20 cellular contexts compared by ENCODE assay signal in the genomic region with DNA sequence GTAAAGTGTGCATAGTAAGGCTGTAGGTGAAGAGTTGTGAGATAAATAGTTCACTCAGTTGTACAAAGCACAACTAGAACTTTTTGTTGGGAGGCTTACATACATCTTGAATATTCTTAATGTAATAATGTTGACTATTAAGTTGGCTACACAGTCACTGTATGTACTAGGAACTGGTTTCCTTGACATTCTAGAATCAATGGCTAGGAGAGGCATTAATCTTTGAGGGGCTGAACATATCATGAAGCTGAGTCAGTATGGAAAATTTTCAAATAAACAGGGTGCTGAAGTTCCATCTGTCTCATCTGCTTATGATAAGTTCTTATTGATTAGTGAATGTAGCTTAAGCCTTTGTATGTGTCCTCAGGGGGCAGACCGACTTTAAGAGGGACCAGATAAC. TPM values are rescaled to one million over a fixed set of nuclear protein-coding genes. Genes with fewer than 3 reads are reported as not detected.
DNase-seq lines count a peak whose midpoint lies in the region; ATAC-seq and TF ChIP-seq lines count a peak whose summit lies in the region.
"Had no signal": no experiment of that assay in that cellular context is flagged by ENCODE, and none has a peak within 500 bp of the region (broad histone marks: within the 10 kb centered on the region; RNA-seq: fewer than 3 reads in every experiment).

No MANE protein-coding gene starts in this region.

- peaks cover 2% of the 10 kb centered on the region for H3K79me1 ChIP-seq in mesenchymal stem cell (replicated peaks; ENCODE audit: low read length, poor library complexity, severe bottlenecking)

- DNase-seq in SK-N-SH: no peak
- DNase-seq in EH (ENCODE audit: low read depth): peak; percentile 5
- DNase-seq in activated naive CD8-positive, alpha-beta T cell treated with anti-CD3 and anti-CD28 coated beads, Interleukin-2, amount 50 U/mL, for 24 hours: no peak
- peak; percentile 17 for DNase-seq in mesenchymal stem cell
- no peak for DNase-seq in activated CD4-positive, alpha-beta T cell treated with anti-CD3 and anti-CD28 coated beads, Interleukin-2, amount 50 U/mL, for 1 hour
- no peak for DNase-seq in cardiac septum (ENCODE audit: low spot score)
- DNase-seq: activated CD4-positive, alpha-beta T cell treated with anti-CD3 and anti-CD28 coated beads for 4 hours; activated naive CD4-positive, alpha-beta T cell treated with Interleukin-2 at 50 U/mL for 16 hours; body of pancreas; Calu3; head of caudate nucleus; left ventricle myocardium superior; NCI-H1417; NCI-H526; stimulated activated CD4-positive, alpha-beta T cell treated with anti-CD3 and anti-CD28 coated beads, Interleukin-12 subunit alpha, Interleukin-12 subunit beta, amount 100 ng/mL, for 4 hours had no signal

- no peak overlapping the region for H3K4me3 ChIP-seq in SK-N-SH (ENCODE audit: low read depth in 2 of 2, low read length in 1 of 2)
- H3K4me3 ChIP-seq in mesenchymal stem cell (ENCODE audit: insufficient read depth in 1 of 2, low read depth in 1 of 2, low read length in 2 of 2): no peak overlapping the region
- H3K4me3 ChIP-seq: body of pancreas, right atrium auricular region had no signal

- H3K9ac ChIP-seq in SK-N-SH: no peak overlapping the region
- H3K9ac ChIP-seq in mesenchymal stem cell (ENCODE audit: low read length): no peak overlapping the region

- 97% methylated on average over 1 of the region's 1 CpG for WGBS in SK-N-SH (ENCODE audit: low lambda C conversion rate)
- 100% methylated on average over 1 of the region's 1 CpG for WGBS in mesenchymal stem cell

- CTCF ChIA-PET in SK-N-SH (lab: Yijun Ruan, JAX): interaction anchor here (0.8 to 1.4 kb wide), 2 partner anchors 8 to 24 kb away, joined by 3 to 5 read pairs; partner anchors contain the start of gene METTL21A

- no peak overlapping the region for H4K91ac ChIP-seq in mesenchymal stem cell (ENCODE audit: low read length)

- peaks cover 11% of the 10 kb centered on the region; the same call in 1 of the 2 replicates for H3K79me2 ChIP-seq in SK-N-SH (ENCODE audit: insufficient read depth)

- TF ChIP-seq RAD21 in SK-N-SH (IDR thresholded peaks at IDR 0.05; ENCODE audit: low read length): no peak

- no peak overlapping the region for H2BK15ac ChIP-seq in mesenchymal stem cell (ENCODE audit: low read depth, poor library complexity, severe bottlenecking)

- H3K36me3 ChIP-seq in SK-N-SH (replicated peaks in 1 of 2; ENCODE audit: control insufficient read depth in 1 of 2, insufficient read depth in 2 of 2, low read length in 1 of 2): peaks cover 24 to 41% of the 10 kb centered on the region in 2 experiments
- H3K36me3 ChIP-seq in mesenchymal stem cell (ENCODE audit: control insufficient read depth in 1 of 2, insufficient read depth in 2 of 2, low read depth in 1 of 2, low read length in 2 of 2): peaks cover 0 to 35% of the 10 kb centered on the region in 2 experiments

- H3K27ac Mint-ChIP-seq in activated naive CD8-positive, alpha-beta T cell treated with anti-CD3 and anti-CD28 coated beads, Interleukin-2, amount 50 U/mL, for 24 hours: peak overlapping the region; percentile 23

- no peak overlapping the region for H2BK5ac ChIP-seq in mesenchymal stem cell (ENCODE audit: low read depth, low read length, poor library complexity, severe bottlenecking)

- H3F3A ChIP-seq in SK-N-SH (replicated peaks; ENCODE audit: insufficient read depth): peaks cover 11% of the 10 kb centered on the region

- H3K23ac ChIP-seq in mesenchymal stem cell (ENCODE audit: low read length in 2 of 2): no peak overlapping the region

- H3K18ac ChIP-seq in mesenchymal stem cell (ENCODE audit: low read depth in 1 of 2, low read length in 2 of 2): no peak overlapping the region

- no peak overlapping the region for H2AK5ac ChIP-seq in mesenchymal stem cell (ENCODE audit: low read length, severe bottlenecking)

- H3K9me2 ChIP-seq in SK-N-SH: no peaks in the 10 kb centered on the region

- H3K4ac ChIP-seq in mesenchymal stem cell (ENCODE audit: low read depth in 1 of 2, low read length in 2 of 2): no peak overlapping the region

- TF ChIP-seq CTCF in SK-N-SH (IDR thresholded peaks at IDR 0.05): no peak

- H2AFZ ChIP-seq in SK-N-SH (ENCODE audit: low read depth) (no peak overlapping the region), mesenchymal stem cell (ENCODE audit: low read depth, low read length) (no peak overlapping the region)

- peaks cover 13% of the 10 kb centered on the region for H3K4me1 Mint-ChIP-seq in activated naive CD8-positive, alpha-beta T cell treated with anti-CD3 and anti-CD28 coated beads, Interleukin-2, amount 50 U/mL, for 24 hours

- H3K27me3 Mint-ChIP-seq in activated naive CD8-positive, alpha-beta T cell treated with anti-CD3 and anti-CD28 coated beads, Interleukin-2, amount 50 U/mL, for 24 hours: no peaks in the 10 kb centered on the region
- H3K27me3 Mint-ChIP-seq: IgD-negative memory B cell had no signal

- no peak for TF ChIP-seq EP300 in SK-N-SH (IDR thresholded peaks at IDR 0.05; ENCODE audit: borderline replicate concordance in 1 of 2, low read depth in 1 of 2, low read length in 1 of 2)

- H2BK120ac ChIP-seq in mesenchymal stem cell (ENCODE audit: low read depth, low read length): no peak overlapping the region

- H3K4me2 ChIP-seq in SK-N-SH (no peak overlapping the region), mesenchymal stem cell (ENCODE audit: low read length, poor library complexity, severe bottlenecking) (no peak overlapping the region)

- no peak for ATAC-seq in SK-N-SH treated with all-trans-retinoic acid at 6 μM for 48 hours
- ATAC-seq in activated naive CD8-positive, alpha-beta T cell treated with anti-CD3 and anti-CD28 coated beads, Interleukin-2, amount 50 U/mL, for 24 hours: no peak
- no peak for ATAC-seq in GM21723 (IDR thresholded peaks at IDR 0.05; ENCODE audit: unreplicated experiment)
- ATAC-seq: body of pancreas, left ventricle myocardium superior had no signal

- POLR2A ChIA-PET in SK-N-SH (lab: Yijun Ruan, JAX): interaction anchor here (1.4 kb wide), 1 partner anchor 72 kb away, joined by 3 read pairs; the partner anchor contains the start of gene CREB1

- no peak overlapping the region for H2BK12ac ChIP-seq in mesenchymal stem cell (ENCODE audit: low read length in 2 of 2)

- H4K8ac ChIP-seq in mesenchymal stem cell (ENCODE audit: low read length): no peak overlapping the region

- no peak overlapping the region for H3K14ac ChIP-seq in mesenchymal stem cell (ENCODE audit: low read length in 2 of 2)

- H3K36me3 Mint-ChIP-seq in activated naive CD8-positive, alpha-beta T cell treated with anti-CD3 and anti-CD28 coated beads, Interleukin-2, amount 50 U/mL, for 24 hours (ENCODE audit: low read depth): peaks cover 42% of the 10 kb centered on the region

- H4K20me1 ChIP-seq in SK-N-SH (ENCODE audit: insufficient read depth): no peaks in the 10 kb centered on the region

- H3K27ac ChIP-seq in SK-N-SH (ENCODE audit: low read depth in 2 of 2, low read length in 1 of 2) (no peak overlapping the region), mesenchymal stem cell (ENCODE audit: low read length, poor library complexity, severe bottlenecking) (no peak overlapping the region)
- H3K27ac ChIP-seq: body of pancreas, right atrium auricular region, RWPE1 had no signal

- H3K9me3 Mint-ChIP-seq in activated naive CD8-positive, alpha-beta T cell treated with anti-CD3 and anti-CD28 coated beads, Interleukin-2, amount 50 U/mL, for 24 hours: no peaks in the 10 kb centered on the region
- H3K9me3 Mint-ChIP-seq: IgD-negative memory B cell had no signal

- intact Hi-C loops in cardiac septum (cut with DNase I): no loop called here

- H3K4me3 Mint-ChIP-seq in activated naive CD8-positive, alpha-beta T cell treated with anti-CD3 and anti-CD28 coated beads, Interleukin-2, amount 50 U/mL, for 24 hours: no peak overlapping the region
- H3K4me3 Mint-ChIP-seq: IgD-negative memory B cell had no signal

- peaks cover 2 to 15% of the 10 kb centered on the region in 2 experiments; a peak in 2 of 4 replicates for H3K4me1 ChIP-seq in SK-N-SH (ENCODE audit: control insufficient read depth in 1 of 2, insufficient read depth in 2 of 2, low read depth in 1 of 2, low read length in 1 of 2)
- H3K4me1 ChIP-seq in mesenchymal stem cell (ENCODE audit: control insufficient read depth, insufficient read depth, low read depth, low read length): no peaks in the 10 kb centered on the region
- H3K4me1 ChIP-seq: body of pancreas, right atrium auricular region had no signal

- H3K27me3 ChIP-seq in SK-N-SH (ENCODE audit: insufficient read depth) (no peaks in the 10 kb centered on the region), mesenchymal stem cell (ENCODE audit: control insufficient read depth in 1 of 2, insufficient read depth in 1 of 2, low read length in 2 of 2) (no peaks in the 10 kb centered on the region)
- H3K27me3 ChIP-seq: body of pancreas, right atrium auricular region had no signal

- H3K9me3 ChIP-seq in SK-N-SH (no peaks in the 10 kb centered on the region), mesenchymal stem cell (ENCODE audit: control insufficient read depth, low read length) (no peaks in the 10 kb centered on the region)
- H3K9me3 ChIP-seq: right atrium auricular region had no signal

TF ChIP-seq in SK-N-SH, 30 proteins besides CTCF, POLR2A, EP300 and RAD21 (continues in another document):
- TF ChIP-seq NRF1 (IDR thresholded peaks at IDR 0.05; ENCODE audit: low read depth, low read length) (no peak), CHD2 (IDR thresholded peaks at IDR 0.05; ENCODE audit: low read length, partially characterized antibody) (no peak), ELF1 (IDR thresholded peaks at IDR 0.05) (no peak)

TF ChIP-seq in SK-N-SH treated with all-trans-retinoic acid at 6 μM for 48 hours, 23 proteins besides CTCF, POLR2A, EP300 and RAD21 (continues in another document):
- TF ChIP-seq ZNF565 (CRISPR knock-in tag; conservative IDR thresholded peaks at IDR 0.05; ENCODE audit: low read depth) (no peak), GLIS3 (CRISPR knock-in tag; IDR thresholded peaks at IDR 0.05) (no peak), TOX (CRISPR knock-in tag; IDR thresholded peaks at IDR 0.05; ENCODE audit: borderline replicate concordance) (no peak), ESRRG (CRISPR knock-in tag; IDR thresholded peaks at IDR 0.05) (no peak)

RNA-seq across cellular contexts. Expression of gene METTL21A, which starts 23.4 kb away (rescaled TPM):
- polyA plus RNA-seq in SK-N-SH (2012; rRNA removed): 18.7 and 19.4 TPM in 2 replicates
- polyA plus RNA-seq in SK-N-SH (2012; cell fraction: cytosol; rRNA removed): 19.9 and 23.3 TPM in 2 replicates
- 9.5 and 10.2 TPM in 2 replicates for polyA plus RNA-seq in SK-N-SH (2012; cell fraction: nucleus; rRNA removed)
- polyA plus RNA-seq in mesenchymal stem cell (2013, experiment 1 of 2): 13.1 TPM
- 13.2 TPM for polyA plus RNA-seq in mesenchymal stem cell (2013, experiment 2 of 2)
- total RNA-seq in cardiac septum: 10.8 TPM

Comparison
In these comparisons a context has a peak if more than half of its experiments do, and no peak if none do; other contexts are left out.
1. DNase-seq: peak in EH (single experiment) and mesenchymal stem cell (single experiment); none in SK-N-SH (single experiment), activated naive CD8-positive, alpha-beta T cell treated with anti-CD3 and anti-CD28 coated beads, Interleukin-2, amount 50 U/mL, for 24 hours (single experiment), activated CD4-positive, alpha-beta T cell treated with anti-CD3 and anti-CD28 coated beads, Interleukin-2, amount 50 U/mL, for 1 hour (single experiment) and cardiac septum (single experiment).